Comparison of ENCODE assay signal across 1 cellular context in genomic region chr2:237590272-237591020, GRCh38.
TF ChIP-seq lines count a peak whose summit lies in the region.

RAB17 (minus strand) TSS chr2:237590734; CDS start chr2:237586154, 4,580 bp downstream.

TF ChIP-seq in HepG2, 621 proteins besides CTCF, POLR2A, EP300 and RAD21 (continued from another document and continues in another):
- TF ChIP-seq MLXIP (CRISPR knock-in tag; IDR thresholded peaks at IDR 0.05; ENCODE audit: borderline replicate concordance) (no peak), ZMYM2 (CRISPR knock-in tag; IDR thresholded peaks at IDR 0.05) (peak; percentile 100), CREB1 (IDR thresholded peaks at IDR 0.05) (peak; percentile 6; the same call in 1 of the 2 replicates), CREB1 (CRISPR knock-in tag; IDR thresholded peaks at IDR 0.05) (no peak), HMG20B (CRISPR knock-in tag; conservative IDR thresholded peaks at IDR 0.05) (peak; percentile 74), PPARG (CRISPR knock-in tag; conservative IDR thresholded peaks at IDR 0.05) (peak; percentile 78), SP4 (CRISPR knock-in tag; IDR thresholded peaks at IDR 0.05) (peak; percentile 80; the same call in 1 of the 2 replicates), ZSCAN30 (CRISPR knock-in tag; IDR thresholded peaks at IDR 0.05) (peak; percentile 80; the same call in 1 of the 2 replicates), RBAK (CRISPR knock-in tag; IDR thresholded peaks at IDR 0.05) (no peak), ELF1 (CRISPR knock-in tag; IDR thresholded peaks at IDR 0.05) (peak; percentile 86), ZNF724P (CRISPR knock-in tag; IDR thresholded peaks at IDR 0.05; ENCODE audit: borderline replicate concordance) (peak; percentile 79; the same call in 1 of the 2 replicates), ZNF710 (CRISPR knock-in tag; IDR thresholded peaks at IDR 0.05; ENCODE audit: borderline replicate concordance) (peak; percentile 96), TIGD3 (CRISPR knock-in tag; IDR thresholded peaks at IDR 0.05; ENCODE audit: borderline replicate concordance) (no peak), ZBTB21 (CRISPR knock-in tag; IDR thresholded peaks at IDR 0.05) (no peak), CSRNP2 (CRISPR knock-in tag; conservative IDR thresholded peaks at IDR 0.05; ENCODE audit: low read depth) (no peak), ZNF460 (CRISPR knock-in tag; IDR thresholded peaks at IDR 0.05; ENCODE audit: borderline replicate concordance) (no peak; the same call in 1 of the 2 replicates), ZNF776 (CRISPR knock-in tag; IDR thresholded peaks at IDR 0.05) (no peak), BHLHE40 (IDR thresholded peaks at IDR 0.05; ENCODE audit: low read length) (peak; percentile 97), KAT8 (CRISPR knock-in tag; IDR thresholded peaks at IDR 0.05) (peak; percentile 92), ATRX (CRISPR knock-in tag; IDR thresholded peaks at IDR 0.05; ENCODE audit: borderline replicate concordance) (no peak), SNAPC4 (CRISPR knock-in tag; IDR thresholded peaks at IDR 0.05) (0 out of 2 replicates have a peak, but pooled peaks have one; percentile 85), SOX6 (IDR thresholded peaks at IDR 0.05) (no peak), SOX6 (CRISPR knock-in tag; IDR thresholded peaks at IDR 0.05) (peak; percentile 96), MAFF (IDR thresholded peaks at IDR 0.05; ENCODE audit: low read depth, low read length) (no peak), ZNF276 (CRISPR knock-in tag; IDR thresholded peaks at IDR 0.05; ENCODE audit: low read depth) (peak; percentile 91), ZBTB25 (CRISPR knock-in tag; IDR thresholded peaks at IDR 0.05) (peak; percentile 79), ZNF10 (CRISPR knock-in tag; IDR thresholded peaks at IDR 0.05; ENCODE audit: borderline replicate concordance, low read depth) (no peak), HMGXB3 (CRISPR knock-in tag; IDR thresholded peaks at IDR 0.05; ENCODE audit: borderline replicate concordance) (peak; percentile 45; the same call in 1 of the 2 replicates), ZBTB49 (CRISPR knock-in tag; IDR thresholded peaks at IDR 0.05; ENCODE audit: borderline replicate concordance) (no peak), ZKSCAN1 (IDR thresholded peaks at IDR 0.05; ENCODE audit: low read length) (no peak), TGIF2 (CRISPR knock-in tag; IDR thresholded peaks at IDR 0.05) (peak; percentile 90)
